ENCODE assay signal across 27 cellular contexts in genomic region chr1:29800522-29800956, GRCh38.
DNase-seq lines count a peak whose midpoint lies in the region; ATAC-seq, FAIRE-seq and TF ChIP-seq lines count a peak whose summit lies in the region.
"Had no signal": no experiment of that assay in that cellular context is flagged by ENCODE, and none has a peak within 500 bp of the region (broad histone marks: within the 10 kb centered on the region; RNA-seq: fewer than 3 reads in every experiment).

No MANE protein-coding gene starts in this region.

- BruUV-seq in MCF 10A (replicated peaks; lab: Mats Ljungman, UMichigan) = no TSS peak

- no peak overlapping the region for H3K4me3 ChIP-seq in keratinocyte (ENCODE audit: control insufficient read depth in 2 of 3, extremely low read depth in 1 of 3, insufficient read depth in 2 of 3, low read depth in 1 of 3, low read length in 3 of 3)
- H3K4me3 ChIP-seq: neural progenitor cell, right lobe of liver, SK-N-MC, tibial artery had no signal

- peak overlapping the region; percentile 37 for H3K9ac ChIP-seq in keratinocyte (ENCODE audit: control insufficient read depth, extremely low read depth, insufficient read depth, low read length)
- H3K9ac ChIP-seq: neural progenitor cell had no signal

- peaks cover 5% of the 10 kb centered on the region for H3K27me3 ChIP-seq in keratinocyte (ENCODE audit: control insufficient read depth, extremely low read depth, insufficient read depth, low read length)
- H3K27me3 ChIP-seq: BE2C, neural progenitor cell, right lobe of liver had no signal

- no peak for TF ChIP-seq CTCF in GM13977 (IDR thresholded peaks at IDR 0.05; ENCODE audit: extremely low read depth, insufficient read depth, missing control alignments)
- TF ChIP-seq CTCF in MCF 10A (IDR thresholded peaks at IDR 0.05; ENCODE audit: unreplicated experiment) = no peak
- TF ChIP-seq CTCF in keratinocyte (optimal IDR thresholded peaks at IDR 0.05 in 1 of 3, IDR thresholded peaks at IDR 0.05 in 1 of 3, conservative IDR thresholded peaks at IDR 0.05 in 1 of 3; ENCODE audit: extremely low read depth in 1 of 3, insufficient read depth in 2 of 3, low read length in 3 of 3) = no peak
- no peak for TF ChIP-seq CTCF in glutamatergic neuron (IDR thresholded peaks at IDR 0.05; ENCODE audit: partially characterized antibody, unreplicated experiment)

- POLR2A ChIA-PET in MCF 10A (lab: Yijun Ruan, JAX) = no interaction called here

- DNase-seq in AG08396 (ENCODE audit: low spot score) (peak; percentile 1), GM13977 (ENCODE audit: low spot score) (peak; percentile 2), MCF 10A (ENCODE audit: unreplicated experiment) (peak; percentile 57), keratinocyte (ENCODE audit: low read depth, low spot score) (peak; percentile 19), NCI-H1436 (lab: John Stamatoyannopoulos, UW) (no peak), glutamatergic neuron (no peak)
- DNase-seq: activated B cell treated with CpG ODN at 0.5 μM for 24 hours; activated CD4-positive, alpha-beta T cell treated with anti-CD3 and anti-CD28 coated beads, Interleukin-2, amount 50 U/mL, for 1 hour; activated naive CD8-positive, alpha-beta T cell treated with anti-CD3 and anti-CD28 coated beads, Interleukin-2, amount 50 U/mL, for 24 hours; BE2C; caudate nucleus; DMS153; HCEC 1CT; NCI-H1048; NCI-H1694; right lobe of liver; stimulated activated CD4-positive, alpha-beta T cell treated with anti-CD3 and anti-CD28 coated beads, Interleukin-12 subunit alpha, Interleukin-12 subunit beta, amount 100 ng/mL, for 4 hours; stimulated activated CD4-positive, alpha-beta T cell treated with anti-CD3 and anti-CD28 coated beads, Interleukin-2, amount 100 ng/mL, for 48 hours; T-helper 1 cell; tibial artery had no signal

- CTCF ChIA-PET in MCF 10A (lab: Yijun Ruan, JAX) = no interaction called here

- H3K9me3 Mint-ChIP-seq in MCF 10A (ENCODE audit: unreplicated experiment) (no peaks in the 10 kb centered on the region), glutamatergic neuron (ENCODE audit: unreplicated experiment) (peaks cover 5% of the 10 kb centered on the region)

- H3K4me3 Mint-ChIP-seq in MCF 10A (ENCODE audit: unreplicated experiment) = no peak overlapping the region
- no peak overlapping the region for H3K4me3 Mint-ChIP-seq in glutamatergic neuron (ENCODE audit: unreplicated experiment)
- H3K4me3 Mint-ChIP-seq: activated B cell treated with CpG ODN at 0.5 μM for 24 hours; activated naive CD8-positive, alpha-beta T cell treated with anti-CD3 and anti-CD28 coated beads, Interleukin-2, amount 50 U/mL, for 24 hours; dendritic cell treated with granulocyte-macrophage colony-stimulating factor and Interleukin-4, amounts not matched to agents 40 ng/mL and 50 ng/mL, for 4 days; neural progenitor cell had no signal

- peaks cover 13% of the 10 kb centered on the region for H3K4me1 ChIP-seq in keratinocyte (ENCODE audit: control insufficient read depth, extremely low read depth, insufficient read depth, low read length)
- H3K4me1 ChIP-seq: BE2C, neural progenitor cell, right lobe of liver, tibial artery had no signal

- in situ Hi-C loops in GM13977 (cut with MboI; ENCODE audit: low pct_unique_long_range_greater_than_20kb, low sequenced_read_pairs, unreplicated experiment) = no loop called here

- H3K36me3 Mint-ChIP-seq in MCF 10A (ENCODE audit: insufficient read depth, unreplicated experiment) = no peaks in the 10 kb centered on the region
- H3K36me3 Mint-ChIP-seq in glutamatergic neuron (ENCODE audit: unreplicated experiment) = peaks cover 18% of the 10 kb centered on the region
- H3K36me3 Mint-ChIP-seq: neural progenitor cell had no signal

- peaks cover 17% of the 10 kb centered on the region for H3K27me3 Mint-ChIP-seq in MCF 10A (ENCODE audit: insufficient read depth, unreplicated experiment)
- H3K27me3 Mint-ChIP-seq in glutamatergic neuron (ENCODE audit: unreplicated experiment) = peaks cover 3% of the 10 kb centered on the region
- H3K27me3 Mint-ChIP-seq: dendritic cell treated with granulocyte-macrophage colony-stimulating factor and Interleukin-4, amounts not matched to agents 40 ng/mL and 50 ng/mL, for 4 days had no signal

- dilution Hi-C loops in keratinocyte (cut with MboI; ENCODE audit: extremely low pct_ligation_motif_present, low sequenced_read_pairs) = no loop called here

- H4K20me1 ChIP-seq in keratinocyte (ENCODE audit: control insufficient read depth, extremely low read depth, insufficient read depth, low read length) = no peaks in the 10 kb centered on the region

- peak overlapping the region; percentile 31 for H3K27ac ChIP-seq in keratinocyte (ENCODE audit: control insufficient read depth, insufficient read depth, low read length)
- H3K27ac ChIP-seq: neural progenitor cell, right lobe of liver, SK-N-MC, tibial artery had no signal

- H3K36me3 ChIP-seq in keratinocyte (ENCODE audit: control insufficient read depth in 2 of 2, extremely low read depth in 1 of 2, insufficient read depth in 2 of 2, low read length in 2 of 2) = no peaks in the 10 kb centered on the region
- H3K36me3 ChIP-seq: BE2C, neural progenitor cell, right lobe of liver, tibial artery had no signal

- no peaks in the 10 kb centered on the region for H3K9me3 ChIP-seq in keratinocyte (ENCODE audit: control insufficient read depth, low read depth, low read length)
- H3K9me3 ChIP-seq: BE2C, right lobe of liver had no signal

- peak overlapping the region; percentile 4 for H3K4me2 ChIP-seq in keratinocyte (ENCODE audit: control insufficient read depth, extremely low read depth, insufficient read depth, low read depth, low read length)
- H3K4me2 ChIP-seq: neural progenitor cell had no signal

- H2AFZ ChIP-seq in keratinocyte (ENCODE audit: control insufficient read depth, low read length) = no peak overlapping the region
- H2AFZ ChIP-seq: neural progenitor cell had no signal

- H3K79me2 ChIP-seq in keratinocyte (ENCODE audit: control insufficient read depth, insufficient read depth, low read length) = no peaks in the 10 kb centered on the region

- ATAC-seq in HG03469 (IDR thresholded peaks at IDR 0.05; ENCODE audit: unreplicated experiment) (no peak), HG03378 (IDR thresholded peaks at IDR 0.05; ENCODE audit: unreplicated experiment) (no peak)
- ATAC-seq: activated naive CD8-positive, alpha-beta T cell treated with anti-CD3 and anti-CD28 coated beads, Interleukin-2, amount 50 U/mL, for 24 hours; right lobe of liver had no signal

- intact Hi-C loops in MCF 10A (cut with micrococcal nuclease) = no loop called here

- H3K4me1 Mint-ChIP-seq in MCF 10A (ENCODE audit: insufficient read depth, unreplicated experiment) (no peaks in the 10 kb centered on the region), glutamatergic neuron (ENCODE audit: low read depth, unreplicated experiment) (peaks cover 10% of the 10 kb centered on the region)
- H3K4me1 Mint-ChIP-seq: activated B cell treated with CpG ODN at 0.5 μM for 24 hours; activated naive CD8-positive, alpha-beta T cell treated with anti-CD3 and anti-CD28 coated beads, Interleukin-2, amount 50 U/mL, for 24 hours had no signal

- FAIRE-seq in keratinocyte (lab: Jason Lieb, UNC) = peak; percentile 87
- FAIRE-seq: astrocyte, frontal cortex had no signal

- no peaks in the 10 kb centered on the region for H3K9me1 ChIP-seq in keratinocyte (ENCODE audit: control insufficient read depth, extremely low read depth, insufficient read depth, low read length)

- H3K27ac Mint-ChIP-seq in MCF 10A (ENCODE audit: low read depth, unreplicated experiment) = no peak overlapping the region
- no peak overlapping the region for H3K27ac Mint-ChIP-seq in glutamatergic neuron (ENCODE audit: unreplicated experiment)
- H3K27ac Mint-ChIP-seq: activated B cell treated with CpG ODN at 0.5 μM for 24 hours; activated naive CD8-positive, alpha-beta T cell treated with anti-CD3 and anti-CD28 coated beads, Interleukin-2, amount 50 U/mL, for 24 hours; dendritic cell treated with granulocyte-macrophage colony-stimulating factor and Interleukin-4, amounts not matched to agents 40 ng/mL and 50 ng/mL, for 4 days; neural progenitor cell had no signal

Comparison
In these comparisons a context has a peak if more than half of its experiments do, and no peak if none do; other contexts are left out.
1. DNase-seq: peak in AG08396 (single experiment), GM13977 (single experiment), MCF 10A (single experiment) and keratinocyte (single experiment); none in NCI-H1436 (single experiment) and glutamatergic neuron (single experiment).